ENCODE assay signal across 16 cellular contexts in genomic region chr10:5601826-5602225, GRCh38.
DNase-seq lines count a peak whose midpoint lies in the region; ATAC-seq and TF ChIP-seq lines count a peak whose summit lies in the region.
"Had no signal": no experiment of that assay in that cellular context is flagged by ENCODE, and none has a peak within 500 bp of the region (broad histone marks: within the 10 kb centered on the region; RNA-seq: fewer than 3 reads in every experiment).

No MANE protein-coding gene starts in this region.

- DNase-seq in chondrocyte (ENCODE audit: low spot score) (peak; percentile 25), left cardiac atrium (no peak), neural progenitor cell (ENCODE audit: low spot score) (no peak), thoracic aorta (ENCODE audit: low spot score) (no peak)
- DNase-seq in activated T-helper 1 cell treated with anti-CD3 and anti-CD28 coated beads, Interleukin-12 subunit alpha, Interleukin-12 subunit beta, Interleukin-2, Interleukin-4 antibody, amounts not matched to agents 30 ng/mL and 10 ng/mL and 1 ng/mL, durations not matched to agents 14 hours and 24 hours and 36 hours (ENCODE audit: low spot score): no peak
- DNase-seq: ACHN, DMS79, NCI-H1436, NCI-H2029, NCI-H345, NCI-H524 treated with DMSO at 0.1 percent for 48 hours, SJCRH30 had no signal

- H3K27me3 Mint-ChIP-seq in chondrocyte (ENCODE audit: low read depth): no peaks in the 10 kb centered on the region
- peaks cover 5% of the 10 kb centered on the region for H3K27me3 Mint-ChIP-seq in neural progenitor cell (ENCODE audit: insufficient read depth, low read depth)
- H3K27me3 Mint-ChIP-seq in activated T-helper 1 cell treated with anti-CD3 and anti-CD28 coated beads, Interleukin-12 subunit alpha, Interleukin-12 subunit beta, Interleukin-2, Interleukin-4 antibody, amounts not matched to agents 30 ng/mL and 10 ng/mL and 1 ng/mL, durations not matched to agents 14 hours and 24 hours and 36 hours (ENCODE audit: insufficient read depth): peaks cover 3% of the 10 kb centered on the region

- H3K27ac ChIP-seq in neural progenitor cell (no peak overlapping the region), thoracic aorta (peak overlapping the region; percentile 84 to 87)
- H3K27ac ChIP-seq: C4-2B, RWPE1, SJCRH30 had no signal

- H3K27ac Mint-ChIP-seq in chondrocyte (ENCODE audit: unreplicated experiment) (no peak overlapping the region), neural progenitor cell (peak overlapping the region; percentile 14)
- no peak overlapping the region for H3K27ac Mint-ChIP-seq in activated T-helper 1 cell treated with anti-CD3 and anti-CD28 coated beads, Interleukin-12 subunit alpha, Interleukin-12 subunit beta, Interleukin-2, Interleukin-4 antibody, amounts not matched to agents 30 ng/mL and 10 ng/mL and 1 ng/mL, durations not matched to agents 14 hours and 24 hours and 36 hours

- peaks cover 19% of the 10 kb centered on the region for H3K4me1 Mint-ChIP-seq in chondrocyte (ENCODE audit: low read depth)
- peaks cover 7% of the 10 kb centered on the region for H3K4me1 Mint-ChIP-seq in neural progenitor cell
- H3K4me1 Mint-ChIP-seq in activated T-helper 1 cell treated with anti-CD3 and anti-CD28 coated beads, Interleukin-12 subunit alpha, Interleukin-12 subunit beta, Interleukin-2, Interleukin-4 antibody, amounts not matched to agents 30 ng/mL and 10 ng/mL and 1 ng/mL, durations not matched to agents 14 hours and 24 hours and 36 hours (ENCODE audit: low read depth): no peaks in the 10 kb centered on the region

- no peak overlapping the region for H2AFZ ChIP-seq in neural progenitor cell (replicated peaks)

- ATAC-seq in left cardiac atrium (peak; percentile 51 to 90), thoracic aorta (ENCODE audit: insufficient number of reproducible peaks, low FRiP score, low read depth) (no peak), HG02642 (IDR thresholded peaks at IDR 0.05; ENCODE audit: poor library complexity, unreplicated experiment) (no peak), GM19395 (IDR thresholded peaks at IDR 0.05; ENCODE audit: unreplicated experiment) (no peak)

- H3K79me2 ChIP-seq in neural progenitor cell (ENCODE audit: low read depth): no peaks in the 10 kb centered on the region

- TF ChIP-seq CTCF in chondrocyte (IDR thresholded peaks at IDR 0.05): no peak
- TF ChIP-seq CTCF in neural progenitor cell (IDR thresholded peaks at IDR 0.05): no peak
- TF ChIP-seq CTCF in thoracic aorta (IDR thresholded peaks at IDR 0.05): no peak

- peaks cover 6% of the 10 kb centered on the region for H3K4me1 ChIP-seq in neural progenitor cell
- peaks cover 14 to 89% of the 10 kb centered on the region in 2 donors for H3K4me1 ChIP-seq in thoracic aorta (ENCODE audit: control insufficient read depth in 1 of 2, low read depth in 2 of 2)

- no peaks in the 10 kb centered on the region for H3K9me3 ChIP-seq in neural progenitor cell (ENCODE audit: low read depth)
- H3K9me3 ChIP-seq in thoracic aorta: no peaks in the 10 kb centered on the region
- H3K9me3 ChIP-seq: SJCRH30 had no signal

- no peaks in the 10 kb centered on the region for H3F3A ChIP-seq in neural progenitor cell (ENCODE audit: low read depth)

- no peak overlapping the region for H3K9ac ChIP-seq in neural progenitor cell

- H3K4me3 ChIP-seq in neural progenitor cell (no peak overlapping the region), thoracic aorta (no peak overlapping the region)
- H3K4me3 ChIP-seq: SJCRH30 had no signal

- H3K4me3 Mint-ChIP-seq in chondrocyte (ENCODE audit: unreplicated experiment): no peak overlapping the region
- H3K4me3 Mint-ChIP-seq in neural progenitor cell: no peak overlapping the region
- no peak overlapping the region for H3K4me3 Mint-ChIP-seq in activated T-helper 1 cell treated with anti-CD3 and anti-CD28 coated beads, Interleukin-12 subunit alpha, Interleukin-12 subunit beta, Interleukin-2, Interleukin-4 antibody, amounts not matched to agents 30 ng/mL and 10 ng/mL and 1 ng/mL, durations not matched to agents 14 hours and 24 hours and 36 hours

- H3K36me3 Mint-ChIP-seq in chondrocyte (ENCODE audit: low read depth) (no peaks in the 10 kb centered on the region), neural progenitor cell (no peaks in the 10 kb centered on the region)
- H3K36me3 Mint-ChIP-seq in activated T-helper 1 cell treated with anti-CD3 and anti-CD28 coated beads, Interleukin-12 subunit alpha, Interleukin-12 subunit beta, Interleukin-2, Interleukin-4 antibody, amounts not matched to agents 30 ng/mL and 10 ng/mL and 1 ng/mL, durations not matched to agents 14 hours and 24 hours and 36 hours (ENCODE audit: low read depth): no peaks in the 10 kb centered on the region

- no peaks in the 10 kb centered on the region for H4K20me1 ChIP-seq in neural progenitor cell (ENCODE audit: low read depth)

- H3K27me3 ChIP-seq in neural progenitor cell: no peaks in the 10 kb centered on the region
- no peaks in the 10 kb centered on the region for H3K27me3 ChIP-seq in thoracic aorta (replicated peaks; ENCODE audit: insufficient read depth)
- H3K27me3 ChIP-seq: SJCRH30 had no signal

- intact Hi-C loops in left cardiac atrium (cut with DNase I): no loop called here
- intact Hi-C loops in activated T-helper 1 cell treated with anti-CD3 and anti-CD28 coated beads, Interleukin-12 subunit alpha, Interleukin-12 subunit beta, Interleukin-2, Interleukin-4 antibody, amounts not matched to agents 30 ng/mL and 10 ng/mL and 1 ng/mL, durations not matched to agents 14 hours and 24 hours and 36 hours (cut with micrococcal nuclease): no loop called here

- no peak overlapping the region for H3K4me2 ChIP-seq in neural progenitor cell

- H3K9me3 Mint-ChIP-seq in chondrocyte (ENCODE audit: low read depth): no peaks in the 10 kb centered on the region
- no peaks in the 10 kb centered on the region for H3K9me3 Mint-ChIP-seq in neural progenitor cell
- H3K9me3 Mint-ChIP-seq in activated T-helper 1 cell treated with anti-CD3 and anti-CD28 coated beads, Interleukin-12 subunit alpha, Interleukin-12 subunit beta, Interleukin-2, Interleukin-4 antibody, amounts not matched to agents 30 ng/mL and 10 ng/mL and 1 ng/mL, durations not matched to agents 14 hours and 24 hours and 36 hours: no peaks in the 10 kb centered on the region

- H3K36me3 ChIP-seq in neural progenitor cell (no peaks in the 10 kb centered on the region), thoracic aorta (no peaks in the 10 kb centered on the region)
- H3K36me3 ChIP-seq: SJCRH30 had no signal

Comparison
In these comparisons a context has a peak if more than half of its experiments do, and no peak if none do; other contexts are left out.
1. ATAC-seq: peak in left cardiac atrium (2 of 2); none in thoracic aorta (single experiment), HG02642 (single experiment) and GM19395 (single experiment).